Comparison of ENCODE assay signal across 26 cellular contexts in the genomic region with DNA sequence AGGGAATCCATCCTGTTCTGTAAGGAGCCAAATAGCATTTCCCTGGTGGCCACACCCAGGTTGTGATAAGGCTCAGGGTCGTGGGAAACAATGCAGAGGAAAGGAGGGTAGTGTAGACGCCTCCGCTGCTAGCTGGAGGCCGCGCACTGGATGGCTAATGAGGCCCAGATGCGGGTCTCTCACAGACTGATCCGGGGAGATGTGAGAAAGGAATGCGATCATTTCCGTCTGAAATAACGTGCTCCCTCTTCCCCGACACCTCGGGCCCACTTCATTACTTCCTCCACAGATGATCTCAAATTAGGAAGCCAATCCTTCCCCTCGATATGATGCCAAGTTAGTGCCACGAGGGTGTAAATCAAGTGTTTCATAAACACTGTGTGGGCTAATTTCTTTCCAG.
DNase-seq lines count a peak whose midpoint lies in the region; ATAC-seq, FAIRE-seq and TF ChIP-seq lines count a peak whose summit lies in the region.
"Had no signal": no experiment of that assay in that cellular context is flagged by ENCODE, and none has a peak within 500 bp of the region (broad histone marks: within the 10 kb centered on the region; RNA-seq: fewer than 3 reads in every experiment).

No MANE protein-coding gene starts in this region.

- H2BK20ac ChIP-seq in H1 (ENCODE audit: low read length): no peak overlapping the region

- peak overlapping the region in 2 of 3 experiments; percentile 0 to 72 for H3K27ac Mint-ChIP-seq in nephron
- H3K27ac Mint-ChIP-seq in activated CD8-positive, alpha-beta T cell treated with anti-CD3 and anti-CD28 coated beads for 36 hours: no peak overlapping the region
- H3K27ac Mint-ChIP-seq: CD14-positive monocyte; CD8-positive, alpha-beta memory T cell had no signal

- H3K4me2 ChIP-seq in H1 (ENCODE audit: insufficient read depth in 1 of 2, low read depth in 2 of 2, low read length in 2 of 2): no peak overlapping the region

- no peaks in the 10 kb centered on the region; the same call in 1 of the 2 replicates for H3K23me2 ChIP-seq in H1 (ENCODE audit: low read depth, low read length)

- intact Hi-C loops in Right ventricle myocardium superior (cut with DNase I): no loop called here
- intact Hi-C loops in activated CD8-positive, alpha-beta T cell treated with anti-CD3 and anti-CD28 coated beads for 36 hours (cut with micrococcal nuclease): no loop called here

- H3K9me3 ChIP-seq in H1 (ENCODE audit: insufficient read depth in 2 of 2, low read depth in 1 of 2, low read length in 1 of 2): no peaks in the 10 kb centered on the region
- no peaks in the 10 kb centered on the region for H3K9me3 ChIP-seq in suprapubic skin
- H3K9me3 ChIP-seq: BE2C had no signal

- peaks cover 3% of the 10 kb centered on the region for H3K36me3 Mint-ChIP-seq in nephron (ENCODE audit: low read depth)
- no peaks in the 10 kb centered on the region for H3K36me3 Mint-ChIP-seq in activated CD8-positive, alpha-beta T cell treated with anti-CD3 and anti-CD28 coated beads for 36 hours (ENCODE audit: low read depth)

- no peak overlapping the region for H2BK15ac ChIP-seq in H1 (ENCODE audit: low read length)

- no peak overlapping the region for H3K23ac ChIP-seq in H1 (ENCODE audit: insufficient read length)

- H3K27ac ChIP-seq in H1 (ENCODE audit: low read depth, low read length): no peak overlapping the region
- H3K27ac ChIP-seq in suprapubic skin: peak overlapping the region; percentile 16

- no peak overlapping the region for H4K8ac ChIP-seq in H1 (ENCODE audit: extremely low read depth, insufficient read depth, low read length)

- H2AFZ ChIP-seq in H1 (ENCODE audit: low read length): no peak overlapping the region

- TF ChIP-seq POLR2A in H1 (IDR thresholded peaks at IDR 0.05; ENCODE audit: control extremely low read depth in 1 of 2, low read depth in 2 of 2, low read length in 2 of 2): no peak
- TF ChIP-seq POLR2A in suprapubic skin (IDR thresholded peaks at IDR 0.05): no peak

- H3K4ac ChIP-seq in H1 (replicated peaks; ENCODE audit: insufficient read length, low read depth, low read length): no peak overlapping the region

- DNase-seq in ELF-1 (ENCODE audit: low read depth, low spot score) (peak; percentile 14), H1 (ENCODE audit: low read depth in 1 of 2, low spot score in 2 of 2) (no peak), suprapubic skin (ENCODE audit: low spot score in 2 of 2) (no peak), Right ventricle myocardium superior (no peak), NCI-H82 treated with DMSO at 0.1 percent for 48 hours (lab: John Stamatoyannopoulos, UW; ENCODE audit: unreplicated experiment) (no peak)
- DNase-seq in activated CD8-positive, alpha-beta T cell treated with anti-CD3 and anti-CD28 coated beads for 36 hours: no peak
- DNase-seq: BE2C; CD8-positive, alpha-beta memory T cell; DMS79 treated with DMSO at 0.1 percent for 48 hours; GOT3; Karpas-422; NCI-H1092; NCI-H1417 treated with DMSO at 0.1 percent for 48 hours; NCI-H1694 treated with DMSO at 0.1 percent for 48 hours; NCI-H2081 treated with DMSO at 0.1 percent for 48 hours; NCI-H2171 treated with DMSO at 0.1 percent for 48 hours; NCI-H524; NCI-H748 treated with DMSO at 0.1 percent for 48 hours had no signal

- no peak overlapping the region for H4K91ac ChIP-seq in H1 (replicated peaks; ENCODE audit: insufficient read length, low read length)

- H3K36me3 ChIP-seq in H1 (ENCODE audit: control insufficient read depth in 2 of 4, insufficient read depth in 4 of 4, low read length in 3 of 4) (no peaks in the 10 kb centered on the region), suprapubic skin (peaks cover 4% of the 10 kb centered on the region)
- H3K36me3 ChIP-seq: BE2C had no signal

- H3K4me3 Mint-ChIP-seq in nephron: no peak overlapping the region
- H3K4me3 Mint-ChIP-seq in activated CD8-positive, alpha-beta T cell treated with anti-CD3 and anti-CD28 coated beads for 36 hours: no peak overlapping the region
- H3K4me3 Mint-ChIP-seq: CD14-positive monocyte; CD8-positive, alpha-beta memory T cell had no signal

- H3K79me1 ChIP-seq in H1 (ENCODE audit: low read depth, low read length): no peaks in the 10 kb centered on the region; the same call in 1 of the 2 replicates

- H3K18ac ChIP-seq in H1 (ENCODE audit: extremely low read depth, low read length): no peak overlapping the region

- H3K9ac ChIP-seq in H1 (replicated peaks in 1 of 4; ENCODE audit: extremely low read depth in 1 of 4, low read depth in 3 of 4, low read length in 3 of 4): no peak overlapping the region

- H3K9me3 Mint-ChIP-seq in nephron: peaks cover 3% of the 10 kb centered on the region
- peaks cover 2% of the 10 kb centered on the region for H3K9me3 Mint-ChIP-seq in activated CD8-positive, alpha-beta T cell treated with anti-CD3 and anti-CD28 coated beads for 36 hours
- H3K9me3 Mint-ChIP-seq: CD8-positive, alpha-beta memory T cell had no signal

- H3K4me3 ChIP-seq in H1 (ENCODE audit: extremely low read depth in 1 of 4, insufficient read depth in 2 of 4, low read depth in 3 of 4, low read length in 4 of 4) (no peak overlapping the region), suprapubic skin (no peak overlapping the region)

- H2AK5ac ChIP-seq in H1 (ENCODE audit: low read depth, low read length): no peak overlapping the region

- H3K79me2 ChIP-seq in H1 (ENCODE audit: control insufficient read depth in 1 of 2, insufficient read depth in 2 of 2, low read length in 2 of 2): no peaks in the 10 kb centered on the region

- H2BK120ac ChIP-seq in H1 (replicated peaks; ENCODE audit: low read depth, low read length): no peak overlapping the region

- CTCF ChIA-PET in H1 (lab: Charles Lee; ENCODE audit: partially characterized antibody): no interaction called here
- CTCF ChIA-PET in activated CD8-positive, alpha-beta T cell treated with anti-CD3 and anti-CD28 coated beads for 36 hours (lab: Charles Lee): no interaction called here

- H2BK12ac ChIP-seq in H1 (ENCODE audit: low read depth, low read length): no peak overlapping the region

- no peak overlapping the region for H4K5ac ChIP-seq in H1 (ENCODE audit: insufficient read length, low read depth, low read length)

- H2BK5ac ChIP-seq in H1 (ENCODE audit: low read depth, low read length): no peak overlapping the region

- ATAC-seq in Right ventricle myocardium superior (ENCODE audit: poor library complexity) (no peak), GM19351 (IDR thresholded peaks at IDR 0.05; ENCODE audit: unreplicated experiment) (no peak)
- no peak for ATAC-seq in activated CD8-positive, alpha-beta T cell treated with anti-CD3 and anti-CD28 coated beads for 36 hours
- ATAC-seq: HCT116, HepG2, SK-N-SH treated with all-trans-retinoic acid at 6 μM for 48 hours had no signal

- TF ChIP-seq CTCF in H1 (IDR thresholded peaks at IDR 0.05; ENCODE audit: control extremely low read depth in 1 of 3, insufficient read depth in 1 of 3, low read depth in 1 of 3, low read length in 3 of 3): no peak
- no peak for TF ChIP-seq CTCF in nephron (IDR thresholded peaks at IDR 0.05; ENCODE audit: unreplicated experiment in 3 of 3)
- no peak for TF ChIP-seq CTCF in suprapubic skin (IDR thresholded peaks at IDR 0.05)
- TF ChIP-seq CTCF in activated CD8-positive, alpha-beta T cell treated with anti-CD3 and anti-CD28 coated beads for 36 hours (IDR thresholded peaks at IDR 0.05): no peak

- FAIRE-seq in H1 (lab: Jason Lieb, UNC): peak; percentile 13
- FAIRE-seq: A204.1, HepG2, RCC 7860 had no signal

- TF ChIP-seq EP300 in H1 (IDR thresholded peaks at IDR 0.05; ENCODE audit: borderline replicate concordance in 1 of 2, low read depth in 2 of 2, low read length in 2 of 2) (no peak), suprapubic skin (IDR thresholded peaks at IDR 0.05) (no peak)

- WGBS in H1 (ENCODE audit: extremely low coverage in 1 of 2, insufficient coverage in 1 of 2, insufficient read length in 1 of 2, insufficient replicate concordance in 2 of 2, low coverage in 1 of 2, low lambda C conversion rate in 2 of 2, missing lambda C conversion rate in 1 of 2), 2 experiments: 86% methylated on average over 14 of the region's 14 CpGs; no CpG with 5 or more reads in 1 of the 2 experiments
- 77% methylated on average over 14 of the region's 14 CpGs for WGBS in suprapubic skin

- no peaks in the 10 kb centered on the region for H3K27me3 Mint-ChIP-seq in nephron (ENCODE audit: low read depth)
- H3K27me3 Mint-ChIP-seq in activated CD8-positive, alpha-beta T cell treated with anti-CD3 and anti-CD28 coated beads for 36 hours: no peaks in the 10 kb centered on the region

- H3K4me1 ChIP-seq in H1 (replicated peaks in 1 of 4; ENCODE audit: control insufficient read depth in 3 of 4, insufficient read depth in 4 of 4, low read length in 3 of 4) (no peaks in the 10 kb centered on the region), suprapubic skin (peaks cover 9% of the 10 kb centered on the region)

- POLR2A ChIA-PET in H1 (lab: Charles Lee; ENCODE audit: partially characterized antibody): no interaction called here
- POLR2A ChIA-PET in activated CD8-positive, alpha-beta T cell treated with anti-CD3 and anti-CD28 coated beads for 36 hours (lab: Charles Lee): no interaction called here

- H3K56ac ChIP-seq in H1 (replicated peaks; ENCODE audit: insufficient read length, low read depth, low read length): no peak overlapping the region

- H3K27me3 ChIP-seq in H1 (replicated peaks in 1 of 4; ENCODE audit: control insufficient read depth in 3 of 4, extremely low read depth in 1 of 4, insufficient read depth in 3 of 4, low read length in 3 of 4) (no peaks in the 10 kb centered on the region), suprapubic skin (no peaks in the 10 kb centered on the region)
- H3K27me3 ChIP-seq: BE2C had no signal

- no peak for TF ChIP-seq RAD21 in H1 (IDR thresholded peaks at IDR 0.05 in 1 of 2, conservative IDR thresholded peaks at IDR 0.05 in 1 of 2; ENCODE audit: low read depth in 2 of 2, low read length in 2 of 2)

- H3K4me1 Mint-ChIP-seq in nephron: peaks cover 53% of the 10 kb centered on the region
- no peaks in the 10 kb centered on the region for H3K4me1 Mint-ChIP-seq in activated CD8-positive, alpha-beta T cell treated with anti-CD3 and anti-CD28 coated beads for 36 hours (ENCODE audit: low read depth)
- H3K4me1 Mint-ChIP-seq: CD8-positive, alpha-beta memory T cell had no signal

- H3K14ac ChIP-seq in H1 (ENCODE audit: insufficient read length): no peak overlapping the region

- H4K20me1 ChIP-seq in H1 (replicated peaks in 1 of 2; ENCODE audit: control insufficient read depth in 1 of 2, insufficient read depth in 2 of 2, low read length in 2 of 2): peaks cover 0 to 1% of the 10 kb centered on the region in 2 experiments

TF ChIP-seq in H1, 55 proteins besides CTCF, POLR2A, EP300 and RAD21 (continues in another document):
- no peak for TF ChIP-seq GABPA (IDR thresholded peaks at IDR 0.05; ENCODE audit: borderline replicate concordance, insufficient read depth, low read length)
- TF ChIP-seq MAFK (IDR thresholded peaks at IDR 0.05; ENCODE audit: low read depth, low read length): no peak
- no peak for TF ChIP-seq KDM4A (IDR thresholded peaks at IDR 0.05; ENCODE audit: low read depth, low read length, severe bottlenecking)
- TF ChIP-seq HDAC6 (IDR thresholded peaks at IDR 0.05; ENCODE audit: low read depth, low read length): no peak
- TF ChIP-seq SIRT6 (IDR thresholded peaks at IDR 0.05; ENCODE audit: low read length): no peak
- TF ChIP-seq RFX5 (IDR thresholded peaks at IDR 0.05; ENCODE audit: borderline replicate concordance, low read depth, low read length): no peak
- no peak for TF ChIP-seq SP1 (IDR thresholded peaks at IDR 0.05; ENCODE audit: low read depth, low read length)
